ENCODE assay signal across 32 cellular contexts in the genomic region with DNA sequence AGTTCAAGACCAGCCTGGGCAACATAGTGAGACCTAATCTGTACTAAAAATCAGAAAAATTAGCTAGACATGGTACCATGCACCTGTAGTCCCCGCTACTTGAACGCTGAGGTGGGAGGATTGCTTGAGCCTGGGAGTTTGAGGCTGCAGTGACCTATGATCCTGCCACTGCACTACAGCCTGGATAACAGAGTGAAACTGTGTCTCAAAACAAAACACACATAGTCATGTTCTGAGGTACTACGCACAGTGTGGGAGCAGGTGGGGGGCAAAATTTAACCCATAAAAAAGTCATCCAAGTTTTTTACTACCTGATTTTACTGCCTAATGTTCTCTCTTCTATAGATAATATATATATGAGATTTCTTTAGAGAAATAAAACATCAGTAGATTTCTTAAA. TPM values are rescaled to one million over a fixed set of nuclear protein-coding genes. Genes with fewer than 3 reads are reported as not detected.
"Had no signal": no experiment of that assay in that cellular context is flagged by ENCODE, and none has a peak within 500 bp of the region (broad histone marks: within the 10 kb centered on the region; RNA-seq: fewer than 3 reads in every experiment).

No MANE protein-coding gene starts in this region.

- H3K4me3 Mint-ChIP-seq: activated B cell treated with CpG ODN at 0.5 μM for 24 hours; activated CD8-positive, alpha-beta T cell treated with anti-CD3 and anti-CD28 coated beads for 36 hours; activated naive CD4-positive, alpha-beta T cell treated with anti-CD3 and anti-CD28 coated beads for 36 hours; activated naive CD4-positive, alpha-beta T cell treated with anti-CD3 and anti-CD28 coated beads, Interleukin-2, amount 50 U/mL, for 24 hours; activated naive CD8-positive, alpha-beta T cell treated with anti-CD3 and anti-CD28 coated beads for 36 hours; activated naive CD8-positive, alpha-beta T cell treated with anti-CD3 and anti-CD28 coated beads, Interleukin-2, amount 50 U/mL, for 24 hours; activated T-cell treated with anti-CD3 and anti-CD28 coated beads, Interleukin-2, amount 50 U/mL, for 4 hours; activated T-helper 1 cell treated with anti-CD3 and anti-CD28 coated beads, Interleukin-12 subunit alpha, Interleukin-12 subunit beta, Interleukin-2, Interleukin-4 antibody, amounts not matched to agents 30 ng/mL and 10 ng/mL and 1 ng/mL, durations not matched to agents 14 hours and 24 hours and 36 hours; T-helper 17 cell; T-helper 2 cell treated with Interferon-gamma antibody and Interleukin-4, amounts not matched to agents 5 μg/mL and 100 μg/mL, for 36 hours had no signal

- H3K36me3 Mint-ChIP-seq: activated naive CD4-positive, alpha-beta T cell treated with anti-CD3 and anti-CD28 coated beads, Interleukin-2, amount 50 U/mL, for 24 hours; activated naive CD8-positive, alpha-beta T cell treated with anti-CD3 and anti-CD28 coated beads for 36 hours had no signal

- H3K27me3 ChIP-seq: adrenal gland, body of pancreas, colonic mucosa, esophagus squamous epithelium had no signal

- H3K4me3 ChIP-seq: adrenal gland, body of pancreas, colonic mucosa, esophagus squamous epithelium had no signal

- H3K27ac Mint-ChIP-seq: activated B cell treated with CpG ODN at 0.5 μM for 24 hours; activated CD8-positive, alpha-beta T cell treated with anti-CD3 and anti-CD28 coated beads for 36 hours; activated naive CD4-positive, alpha-beta T cell treated with anti-CD3 and anti-CD28 coated beads for 36 hours; activated naive CD4-positive, alpha-beta T cell treated with anti-CD3 and anti-CD28 coated beads, Interleukin-2, amount 50 U/mL, for 24 hours; activated naive CD8-positive, alpha-beta T cell treated with anti-CD3 and anti-CD28 coated beads for 36 hours; activated naive CD8-positive, alpha-beta T cell treated with anti-CD3 and anti-CD28 coated beads, Interleukin-2, amount 50 U/mL, for 24 hours; activated T-helper 1 cell treated with anti-CD3 and anti-CD28 coated beads, Interleukin-12 subunit alpha, Interleukin-12 subunit beta, Interleukin-2, Interleukin-4 antibody, amounts not matched to agents 30 ng/mL and 10 ng/mL and 1 ng/mL, durations not matched to agents 14 hours and 24 hours and 36 hours; activated T-helper 2 cell treated with anti-CD3 and anti-CD28 coated beads, Interferon-gamma antibody, Interleukin-2, Interleukin-4, amounts not matched to agents 10 μg/mL and 5 μg/mL and 100 μg/mL, durations not matched to agents 14 hours and 24 hours and 36 hours; T-helper 17 cell; T-helper 2 cell treated with Interferon-gamma antibody and Interleukin-4, amounts not matched to agents 5 μg/mL and 100 μg/mL, for 36 hours had no signal

- H3K27ac ChIP-seq: adrenal gland, body of pancreas, colonic mucosa, epithelial cell of prostate, esophagus squamous epithelium, WERI-Rb-1 had no signal

- H3K9me3 ChIP-seq: adrenal gland, body of pancreas, colonic mucosa, esophagus squamous epithelium had no signal

- FAIRE-seq: endothelial cell of umbilical vein had no signal

- H3K4me1 Mint-ChIP-seq: activated B cell treated with CpG ODN at 0.5 μM for 24 hours; activated naive CD4-positive, alpha-beta T cell treated with anti-CD3 and anti-CD28 coated beads, Interleukin-2, amount 50 U/mL, for 24 hours; activated naive CD8-positive, alpha-beta T cell treated with anti-CD3 and anti-CD28 coated beads for 36 hours; activated naive CD8-positive, alpha-beta T cell treated with anti-CD3 and anti-CD28 coated beads, Interleukin-2, amount 50 U/mL, for 24 hours; T-helper 17 cell had no signal

- H3K4me1 ChIP-seq: adrenal gland, body of pancreas, colonic mucosa, esophagus squamous epithelium had no signal

- H3K27me3 Mint-ChIP-seq: activated B cell treated with CpG ODN at 0.5 μM for 24 hours had no signal

- H3K9me3 Mint-ChIP-seq: activated B cell treated with CpG ODN at 0.5 μM for 24 hours; activated CD8-positive, alpha-beta T cell treated with anti-CD3 and anti-CD28 coated beads for 36 hours; activated naive CD4-positive, alpha-beta T cell treated with anti-CD3 and anti-CD28 coated beads for 36 hours; activated naive CD4-positive, alpha-beta T cell treated with anti-CD3 and anti-CD28 coated beads, Interleukin-2, amount 50 U/mL, for 24 hours; activated naive CD8-positive, alpha-beta T cell treated with anti-CD3 and anti-CD28 coated beads for 36 hours; activated naive CD8-positive, alpha-beta T cell treated with anti-CD3 and anti-CD28 coated beads, Interleukin-2, amount 50 U/mL, for 24 hours; activated T-cell treated with anti-CD3 and anti-CD28 coated beads, Interleukin-2, amount 50 U/mL, for 4 hours; activated T-helper 1 cell treated with anti-CD3 and anti-CD28 coated beads, Interleukin-12 subunit alpha, Interleukin-12 subunit beta, Interleukin-2, Interleukin-4 antibody, amounts not matched to agents 30 ng/mL and 10 ng/mL and 1 ng/mL, durations not matched to agents 14 hours and 24 hours and 36 hours; activated T-helper 2 cell treated with anti-CD3 and anti-CD28 coated beads, Interferon-gamma antibody, Interleukin-2, Interleukin-4, amounts not matched to agents 10 μg/mL and 5 μg/mL and 100 μg/mL, durations not matched to agents 14 hours and 24 hours and 36 hours; T-helper 2 cell treated with Interferon-gamma antibody and Interleukin-4, amounts not matched to agents 5 μg/mL and 100 μg/mL, for 36 hours had no signal

- H3K36me3 ChIP-seq: colonic mucosa had no signal

- DNase-seq: activated B cell treated with CpG ODN at 0.5 μM for 24 hours; activated CD4-positive, alpha-beta T cell treated with anti-CD3 and anti-CD28 coated beads for 48 hours; activated CD4-positive, alpha-beta T cell treated with anti-CD3 and anti-CD28 coated beads, Interleukin-2, amount 50 U/mL, for 1 hour; activated CD4-positive, alpha-beta T cell treated with anti-CD3 and anti-CD28 coated beads, Interleukin-2, amount 50 U/mL, for 48 hours; activated CD8-positive, alpha-beta memory T cell treated with anti-CD3 and anti-CD28 coated beads for 24 hours; activated CD8-positive, alpha-beta T cell treated with anti-CD3 and anti-CD28 coated beads for 36 hours; activated effector memory CD4-positive, alpha-beta T cell treated with anti-CD3 and anti-CD28 coated beads, Interleukin-2, amount 50 U/mL, for 16 hours; activated naive CD4-positive, alpha-beta T cell treated with anti-CD3 and anti-CD28 coated beads for 36 hours; activated naive CD8-positive, alpha-beta T cell treated with anti-CD3 and anti-CD28 coated beads for 36 hours; activated naive CD8-positive, alpha-beta T cell treated with anti-CD3 and anti-CD28 coated beads, Interleukin-2, amount 50 U/mL, for 24 hours; activated T-cell treated with anti-CD3 and anti-CD28 coated beads, Interleukin-2, amount 50 U/mL, for 4 hours; adrenal gland; amygdala; aorta; body of pancreas; caudate nucleus; colonic mucosa; effector CD8-positive, alpha-beta T cell; esophagus squamous epithelium; foreskin melanocyte; head of caudate nucleus; T-helper 1 cell; T-helper 17 cell; T1000; WERI-Rb-1 had no signal

- ATAC-seq: activated CD4-positive, CD25-positive, alpha-beta regulatory T cell treated with anti-CD3 and anti-CD28 coated beads, Interleukin-2, amount 50 U/mL, for 24 hours; activated CD8-positive, alpha-beta T cell treated with anti-CD3 and anti-CD28 coated beads for 36 hours; activated naive CD8-positive, alpha-beta T cell treated with anti-CD3 and anti-CD28 coated beads, Interleukin-2, amount 50 U/mL, for 24 hours; activated T-cell treated with anti-CD3 and anti-CD28 coated beads, Interleukin-2, amount 50 U/mL, for 4 hours; body of pancreas; T-helper 17 cell had no signal

RNA-seq across cellular contexts. Expression of gene HSPA4L, which starts 28.4 kb away (rescaled TPM):
- total RNA-seq: T-helper 17 cell had no signal
